Comparison of ENCODE assay signal across 12 cellular contexts in the genomic region with DNA sequence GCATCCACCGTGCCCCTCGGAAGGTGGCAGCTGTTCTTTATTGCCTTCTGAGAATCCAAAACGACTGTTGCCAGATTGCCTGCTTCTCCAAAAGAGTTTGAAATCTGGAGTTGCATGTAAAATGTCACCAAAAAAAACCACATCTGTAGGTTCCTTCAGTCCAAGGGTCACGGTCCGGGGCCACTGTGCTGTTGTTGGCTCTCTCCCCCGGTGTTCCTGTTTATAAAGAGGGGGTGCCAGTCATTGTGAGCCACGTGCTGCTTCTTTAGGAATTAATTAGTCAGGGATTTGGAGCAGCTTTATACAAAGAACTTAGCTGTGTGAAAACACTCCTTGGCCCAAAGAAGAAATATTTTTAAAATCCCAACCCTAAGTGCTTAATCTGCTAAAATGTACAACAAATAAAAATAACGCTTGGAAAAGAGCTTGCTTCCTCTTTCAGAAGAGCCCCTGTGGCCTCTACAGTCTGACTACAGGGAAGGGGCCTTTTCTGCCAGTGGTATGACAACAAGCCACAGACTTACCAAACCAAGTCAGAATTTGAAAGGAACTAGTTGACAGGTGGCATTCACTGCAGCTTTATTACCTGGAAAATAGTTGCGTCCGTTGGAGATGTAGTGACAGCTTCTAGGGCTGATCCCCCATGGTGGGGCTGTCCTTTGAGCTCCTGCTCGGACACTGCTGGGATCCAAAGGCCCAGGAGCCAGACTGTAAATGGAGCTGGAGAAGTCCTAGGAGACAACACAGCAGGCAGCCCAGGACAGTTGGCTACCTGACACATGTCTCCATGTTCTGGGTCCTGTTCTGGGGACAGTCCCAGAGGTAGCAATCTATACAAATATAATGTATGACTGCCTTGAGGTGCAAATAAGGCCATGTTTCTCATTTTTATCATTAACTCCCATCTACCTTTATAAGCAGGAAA.
A peak's percentile ranks its signal among the peaks of the same experiment; 100 is the strongest.
DNase-seq lines count a peak whose midpoint lies in the region; ATAC-seq and TF ChIP-seq lines count a peak whose summit lies in the region.
"Had no signal": no experiment of that assay in that cellular context is flagged by ENCODE, and none has a peak within 500 bp of the region (broad histone marks: within the 10 kb centered on the region; RNA-seq: fewer than 3 reads in every experiment).

No MANE protein-coding gene starts in this region.

- H3K4me1 Mint-ChIP-seq in memory B cell (peaks cover 8% of the 10 kb centered on the region), Caco-2 (ENCODE audit: low read depth, unreplicated experiment) (no peaks in the 10 kb centered on the region)

- H3K9me3 ChIP-seq in DND-41 (ENCODE audit: insufficient read depth, low read length, severe bottlenecking) (no peaks in the 10 kb centered on the region), Caco-2 (no peaks in the 10 kb centered on the region)
- H3K9me3 ChIP-seq: Peyer's patch had no signal

- TF ChIP-seq CTCF in DND-41 (IDR thresholded peaks at IDR 0.05; ENCODE audit: borderline replicate concordance, extremely low read depth, low read length, poor library complexity, severe bottlenecking) (no peak), RWPE1 (conservative IDR thresholded peaks at IDR 0.05; ENCODE audit: low read depth) (no peak), Caco-2 (IDR thresholded peaks at IDR 0.05; ENCODE audit: insufficient read depth in 1 of 2, low read depth in 1 of 2, low read length in 1 of 2, severe bottlenecking in 1 of 2, unreplicated experiment in 1 of 2) (no peak)

- no peak overlapping the region for H3K27ac Mint-ChIP-seq in memory B cell
- no peak overlapping the region for H3K27ac Mint-ChIP-seq in Caco-2 (ENCODE audit: unreplicated experiment)

- H3K27ac ChIP-seq in DND-41 (ENCODE audit: low read length) (0 out of 2 replicates have a peak overlapping the region, but pooled peaks have one; percentile 7), RWPE1 (peak overlapping the region; percentile 78)
- H3K27ac ChIP-seq: Peyer's patch had no signal

- H2AFZ ChIP-seq in DND-41 (ENCODE audit: low read depth, low read length): no peak overlapping the region

- H3K4me2 ChIP-seq in DND-41 (ENCODE audit: insufficient read depth, low read length): 0 out of 2 replicates have a peak overlapping the region, but pooled peaks have one; percentile 13

- no peak overlapping the region for H3K9ac ChIP-seq in DND-41 (ENCODE audit: low read depth, low read length)

- DNase-seq in DND-41 (peak; percentile 65), RWPE1 (ENCODE audit: low spot score) (no peak), memory B cell (ENCODE audit: low spot score in 2 of 2) (no peak), superior temporal gyrus (ENCODE audit: extremely low spot score) (no peak), DMS79 treated with DMSO at 0.1 percent for 48 hours (lab: John Stamatoyannopoulos, UW) (no peak), Caco-2 (no peak), NCI-H2081 (lab: John Stamatoyannopoulos, UW) (no peak)
- DNase-seq: dermis blood vessel endothelial cell; NCI-H2107; Peyer's patch; stimulated activated CD4-positive, alpha-beta T cell treated with anti-CD3 and anti-CD28 coated beads, Interleukin-15, amount 100 ng/mL, for 24 hours had no signal

- H3K27me3 ChIP-seq in DND-41 (ENCODE audit: insufficient read depth, low read length, poor library complexity) (no peaks in the 10 kb centered on the region), Caco-2 (replicated peaks; ENCODE audit: control insufficient read depth, insufficient read depth, low read length) (no peaks in the 10 kb centered on the region)
- H3K27me3 ChIP-seq: Peyer's patch had no signal

- H4K20me1 ChIP-seq in DND-41 (ENCODE audit: insufficient read depth, low read length): no peaks in the 10 kb centered on the region

- CTCF ChIA-PET in RWPE1 (lab: Yijun Ruan, JAX) (interaction anchor here (0.5 to 1.3 kb wide), 4 partner anchors 13 to 593 kb away, joined by 3 to 5 read pairs (median 3); no protein-coding TSS in a partner anchor), Caco-2 (lab: Charles Lee) (interaction anchor here (0.9 kb wide), 1 partner anchor 11 kb away, joined by 3 read pairs; no protein-coding TSS in a partner anchor)

- no peaks in the 10 kb centered on the region for H3K79me2 ChIP-seq in DND-41 (ENCODE audit: insufficient read depth, low read length)

- H3K4me3 Mint-ChIP-seq in memory B cell: no peak overlapping the region
- H3K4me3 Mint-ChIP-seq in Caco-2 (ENCODE audit: unreplicated experiment): no peak overlapping the region

- POLR2A ChIA-PET in RWPE1 (lab: Yijun Ruan, JAX; ENCODE audit: low non-redundant PET) (no interaction called here), Caco-2 (lab: Charles Lee) (no interaction called here)

- H3K36me3 ChIP-seq in DND-41 (ENCODE audit: insufficient read depth, low read length) (no peaks in the 10 kb centered on the region), Caco-2 (ENCODE audit: control insufficient read depth, insufficient read depth, low read length) (no peaks in the 10 kb centered on the region)
- H3K36me3 ChIP-seq: Peyer's patch had no signal

- H3K36me3 Mint-ChIP-seq in memory B cell (no peaks in the 10 kb centered on the region), Caco-2 (ENCODE audit: insufficient read depth, unreplicated experiment) (no peaks in the 10 kb centered on the region)

- H3K9me3 Mint-ChIP-seq in memory B cell (no peaks in the 10 kb centered on the region), Caco-2 (ENCODE audit: unreplicated experiment) (no peaks in the 10 kb centered on the region)

- intact Hi-C loops in Caco-2 (cut with micrococcal nuclease; ENCODE audit: unreplicated experiment): no loop called here

- no TSS peak for BruUV-seq in Caco-2 (replicated peaks; lab: Mats Ljungman, UMichigan)

- no peak overlapping the region for H3K4me3 ChIP-seq in DND-41 (ENCODE audit: low read depth in 1 of 2, low read length in 2 of 2)
- H3K4me3 ChIP-seq in Caco-2 (ENCODE audit: low read depth, low read length): no peak overlapping the region
- H3K4me3 ChIP-seq: Peyer's patch had no signal

- H3K27me3 Mint-ChIP-seq in memory B cell (no peaks in the 10 kb centered on the region), Caco-2 (ENCODE audit: insufficient read depth, unreplicated experiment) (peaks cover 2% of the 10 kb centered on the region)

- H3K4me1 ChIP-seq in DND-41 (ENCODE audit: insufficient read depth, low read length): peaks cover 19% of the 10 kb centered on the region
- no peaks in the 10 kb centered on the region for H3K4me1 ChIP-seq in Caco-2

- ATAC-seq in DND-41 (ENCODE audit: insufficient read depth, low read depth) (peak; percentile 89), HG02884 (IDR thresholded peaks at IDR 0.05; ENCODE audit: unreplicated experiment) (peak; percentile 51), memory B cell (ENCODE audit: low read depth) (peak; percentile 56)
